8 cellular contexts compared by ENCODE assay signal in the genomic region with DNA sequence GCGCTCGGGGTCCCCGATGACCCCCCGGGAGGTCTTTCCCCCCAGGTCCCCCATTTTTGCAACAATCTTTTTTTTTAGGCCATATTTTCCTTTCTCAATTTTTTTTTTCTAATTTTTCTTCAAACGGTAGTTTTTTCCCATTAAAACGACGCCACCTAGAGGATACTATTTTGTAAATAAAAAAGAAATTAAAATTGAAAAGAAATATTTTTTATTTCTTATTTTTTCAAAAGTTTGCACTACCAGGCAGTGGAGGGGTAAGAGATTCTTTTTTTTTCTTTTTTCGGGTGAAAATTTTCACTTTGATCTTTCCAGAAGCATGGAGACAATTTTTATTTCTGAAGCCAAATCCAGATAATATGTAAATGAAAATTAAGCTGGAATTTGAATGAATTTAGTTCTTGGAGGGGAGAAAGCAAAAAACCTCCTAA. TPM values are rescaled to one million over a fixed set of nuclear protein-coding genes. Genes with fewer than 3 reads are reported as not detected.
DNase-seq lines count a peak whose midpoint lies in the region; ATAC-seq, FAIRE-seq and TF ChIP-seq lines count a peak whose summit lies in the region.

No MANE protein-coding gene starts in this region.

- peak overlapping the region; percentile 86 for H3K4me3 Mint-ChIP-seq in T-helper 2 cell treated with Interferon-gamma antibody and Interleukin-4, amounts not matched to agents 5 μg/mL and 100 μg/mL, for 36 hours
- H3K4me3 Mint-ChIP-seq in nephron progenitor cell = peak overlapping the region; percentile 94

- H3K27ac ChIP-seq in H1 (ENCODE audit: low read depth, low read length) = peak overlapping the region; percentile 66; the same call in 1 of the 2 replicates

- peak overlapping the region; percentile 42 for H3K56ac ChIP-seq in H1 (replicated peaks; ENCODE audit: insufficient read length, low read depth, low read length)

- H3K9me3 ChIP-seq in H1 (ENCODE audit: insufficient read depth in 2 of 2, low read depth in 1 of 2, low read length in 1 of 2) = no peaks in the 10 kb centered on the region

- no peaks in the 10 kb centered on the region for H3K23me2 ChIP-seq in H1 (ENCODE audit: low read depth, low read length)

- H2BK120ac ChIP-seq in H1 (replicated peaks; ENCODE audit: low read depth, low read length) = no peak overlapping the region

- no peaks in the 10 kb centered on the region for H4K20me1 ChIP-seq in H1 (replicated peaks in 1 of 2; ENCODE audit: control insufficient read depth in 1 of 2, insufficient read depth in 2 of 2, low read length in 2 of 2)

- no peak overlapping the region for H2BK5ac ChIP-seq in H1 (ENCODE audit: low read depth, low read length)

- H2BK20ac ChIP-seq in H1 (ENCODE audit: low read length) = no peak overlapping the region

- peaks cover 0 to 4% (median 0%) of the 10 kb centered on the region in 4 experiments; a peak in 1 of 7 replicates for H3K27me3 ChIP-seq in H1 (replicated peaks in 1 of 4; ENCODE audit: control insufficient read depth in 3 of 4, extremely low read depth in 1 of 4, insufficient read depth in 3 of 4, low read length in 3 of 4)

- no peak overlapping the region for H4K8ac ChIP-seq in H1 (ENCODE audit: extremely low read depth, insufficient read depth, low read length)

- H3K36me3 Mint-ChIP-seq in T-helper 2 cell treated with Interferon-gamma antibody and Interleukin-4, amounts not matched to agents 5 μg/mL and 100 μg/mL, for 36 hours (ENCODE audit: low read depth) = no peaks in the 10 kb centered on the region
- H3K36me3 Mint-ChIP-seq in nephron progenitor cell (ENCODE audit: low read depth) = peaks cover 27% of the 10 kb centered on the region

- no peak for TF ChIP-seq RAD21 in H1 (IDR thresholded peaks at IDR 0.05 in 1 of 2, conservative IDR thresholded peaks at IDR 0.05 in 1 of 2; ENCODE audit: low read depth in 2 of 2, low read length in 2 of 2)

- peaks cover 0 to 49% of the 10 kb centered on the region in 2 experiments; a peak in 2 of 4 replicates for H3K79me2 ChIP-seq in H1 (ENCODE audit: control insufficient read depth in 1 of 2, insufficient read depth in 2 of 2, low read length in 2 of 2)

- FAIRE-seq in H1 (lab: Jason Lieb, UNC) = no peak

- H2AFZ ChIP-seq in H1 (ENCODE audit: low read length) = no peak overlapping the region; the same call in 1 of the 2 replicates

- H3K4ac ChIP-seq in H1 (replicated peaks; ENCODE audit: insufficient read length, low read depth, low read length) = no peak overlapping the region

- no peak overlapping the region; the same call in 1 of the 2 replicates for H3K18ac ChIP-seq in H1 (ENCODE audit: extremely low read depth, low read length)

- no peak for TF ChIP-seq POLR2A in H1 (IDR thresholded peaks at IDR 0.05; ENCODE audit: control extremely low read depth in 1 of 2, low read depth in 2 of 2, low read length in 2 of 2)

- H2AK5ac ChIP-seq in H1 (ENCODE audit: low read depth, low read length) = no peak overlapping the region

- TF ChIP-seq EP300 in H1 (IDR thresholded peaks at IDR 0.05; ENCODE audit: borderline replicate concordance in 1 of 2, low read depth in 2 of 2, low read length in 2 of 2) = no peak

- CTCF ChIA-PET in H1 (lab: Charles Lee; ENCODE audit: partially characterized antibody) = interaction anchor here (0.6 to 2.3 kb wide), 21 partner anchors 10 to 727 kb away, joined by 3 to 11 read pairs (median 3); no protein-coding TSS in a partner anchor

- peak overlapping the region; percentile 82 for H4K5ac ChIP-seq in H1 (ENCODE audit: insufficient read length, low read depth, low read length)

- peak overlapping the region; percentile 70 to 100 (median 74) for H3K4me3 ChIP-seq in H1 (ENCODE audit: extremely low read depth in 1 of 4, insufficient read depth in 2 of 4, low read depth in 3 of 4, low read length in 4 of 4)

- TF ChIP-seq CTCF in H1 (IDR thresholded peaks at IDR 0.05; ENCODE audit: control extremely low read depth in 1 of 3, insufficient read depth in 1 of 3, low read depth in 1 of 3, low read length in 3 of 3) (no peak), nephron progenitor cell (IDR thresholded peaks at IDR 0.05) (peak; percentile 58)

- peaks cover 39% of the 10 kb centered on the region for H3K27me3 Mint-ChIP-seq in T-helper 2 cell treated with Interferon-gamma antibody and Interleukin-4, amounts not matched to agents 5 μg/mL and 100 μg/mL, for 36 hours (ENCODE audit: low read depth)
- peaks cover 16% of the 10 kb centered on the region for H3K27me3 Mint-ChIP-seq in nephron progenitor cell (ENCODE audit: low read depth, poor library complexity)

- no peak overlapping the region for H2BK12ac ChIP-seq in H1 (ENCODE audit: low read depth, low read length)

- WGBS in H1 (ENCODE audit: extremely low coverage in 1 of 2, insufficient coverage in 1 of 2, insufficient read length in 1 of 2, insufficient replicate concordance in 2 of 2, low coverage in 1 of 2, low lambda C conversion rate in 2 of 2, missing lambda C conversion rate in 1 of 2), 2 experiments = 2% methylated on average over 7 of the region's 8 CpGs; no CpG with 5 or more reads in 1 of the 2 experiments

- H4K91ac ChIP-seq in H1 (replicated peaks; ENCODE audit: insufficient read length, low read length) = no peak overlapping the region

- H3K4me1 ChIP-seq in H1 (replicated peaks in 1 of 4; ENCODE audit: control insufficient read depth in 3 of 4, insufficient read depth in 4 of 4, low read length in 3 of 4) = peaks cover 3 to 9% (median 6%) of the 10 kb centered on the region in 4 experiments

- no peak overlapping the region for H2BK15ac ChIP-seq in H1 (ENCODE audit: low read length)

- no peak for ATAC-seq in GM18907 (IDR thresholded peaks at IDR 0.05; ENCODE audit: unreplicated experiment)
- ATAC-seq in GM21381 (IDR thresholded peaks at IDR 0.05; ENCODE audit: unreplicated experiment) = no peak

- peaks cover 6% of the 10 kb centered on the region for H3K4me1 Mint-ChIP-seq in T-helper 2 cell treated with Interferon-gamma antibody and Interleukin-4, amounts not matched to agents 5 μg/mL and 100 μg/mL, for 36 hours (ENCODE audit: low read depth)
- peaks cover 40% of the 10 kb centered on the region for H3K4me1 Mint-ChIP-seq in nephron progenitor cell

- H3K27ac Mint-ChIP-seq in T-helper 2 cell treated with Interferon-gamma antibody and Interleukin-4, amounts not matched to agents 5 μg/mL and 100 μg/mL, for 36 hours = no peak overlapping the region
- H3K27ac Mint-ChIP-seq in nephron progenitor cell = peak overlapping the region; percentile 37

- peak overlapping the region in 3 of 4 experiments; percentile 63 to 79 (median 76); a peak in 5 of 7 replicates for H3K9ac ChIP-seq in H1 (replicated peaks in 1 of 4; ENCODE audit: extremely low read depth in 1 of 4, low read depth in 3 of 4, low read length in 3 of 4)

- H3K23ac ChIP-seq in H1 (ENCODE audit: insufficient read length) = no peak overlapping the region

- H3K14ac ChIP-seq in H1 (ENCODE audit: insufficient read length) = no peak overlapping the region

- POLR2A ChIA-PET in H1 (lab: Charles Lee; ENCODE audit: partially characterized antibody) = interaction anchor here (0.6 to 1.4 kb wide), 8 partner anchors 9 to 276 kb away, joined by 3 to 4 read pairs (median 3); no protein-coding TSS in a partner anchor

- peak overlapping the region; percentile 66 to 72; a peak in 3 of 4 replicates for H3K4me2 ChIP-seq in H1 (ENCODE audit: insufficient read depth in 1 of 2, low read depth in 2 of 2, low read length in 2 of 2)

- H3K79me1 ChIP-seq in H1 (ENCODE audit: low read depth, low read length) = 0 out of 2 replicates have a peak, but pooled peaks cover 2% of the 10 kb centered on the region

- no peaks in the 10 kb centered on the region for H3K9me3 Mint-ChIP-seq in T-helper 2 cell treated with Interferon-gamma antibody and Interleukin-4, amounts not matched to agents 5 μg/mL and 100 μg/mL, for 36 hours
- no peaks in the 10 kb centered on the region for H3K9me3 Mint-ChIP-seq in nephron progenitor cell

- no peak for DNase-seq in T-helper 2 cell treated with Interferon-gamma antibody and Interleukin-4, amounts not matched to agents 5 μg/mL and 100 μg/mL, for 36 hours (ENCODE audit: low spot score)
- DNase-seq in T-helper 2 cell = no peak
- DNase-seq in OCI-M1 (lab: John Stamatoyannopoulos, UW) = peak; percentile 62
- no peak for DNase-seq in H1 (ENCODE audit: low read depth in 1 of 2, low spot score in 2 of 2)
- no peak for DNase-seq in nephron progenitor cell
- no peak for DNase-seq in UCSD-AML1 (lab: John Stamatoyannopoulos, UW; ENCODE audit: unreplicated experiment)

- no peaks in the 10 kb centered on the region for H3K36me3 ChIP-seq in H1 (ENCODE audit: control insufficient read depth in 2 of 4, insufficient read depth in 4 of 4, low read length in 3 of 4)

TF ChIP-seq in H1, 55 proteins besides CTCF, POLR2A, EP300 and RAD21:
- 0 out of 2 replicates have a peak, but pooled peaks have one; percentile 53 for TF ChIP-seq SP4 (IDR thresholded peaks at IDR 0.05; ENCODE audit: low read length)
- TF ChIP-seq CHD1 (IDR thresholded peaks at IDR 0.05; ENCODE audit: low read depth, low read length) = no peak

RNA-seq across cellular contexts. Expression of a gene that starts 0.7 kb away (rescaled TPM):
- total RNA-seq in H1 (2021; fragmentation: NEBNext Ultra II Directional; extraction: Animal tissue kit (Norgen Biotek cat#: 25700)) = 28.5 and 31.4 TPM in 2 replicates
- 9.6 and 11.2 TPM in 2 replicates for polyA plus RNA-seq in H1 (2011; rRNA removed)
- polyA plus RNA-seq in H1 (2011; cell fraction: cytosol; rRNA removed) = 7.3 TPM
- 27.9 TPM for polyA plus RNA-seq in H1 (2011; cell fraction: nucleus; rRNA removed)
- polyA plus RNA-seq in H1 (2012, experiment 1 of 2) = 12.4 to 15.7 TPM (median 14.4 TPM) in 4 replicates
- 5.8 TPM for polyA plus RNA-seq in H1 (2012, experiment 2 of 2)
- polyA plus RNA-seq in H1 (2013, experiment 1 of 2) = 17.0 TPM
- polyA plus RNA-seq in H1 (2013, experiment 2 of 2) = 16.1 TPM
- polyA minus RNA-seq in H1 (2011; rRNA and poly(A)+ RNA removed) = 15.2 and 17.9 TPM in 2 replicates
- polyA minus RNA-seq in H1 (2011; cell fraction: cytosol; rRNA and poly(A)+ RNA removed) = 10.3 TPM
- polyA minus RNA-seq in H1 (2011; cell fraction: nucleus; rRNA and poly(A)+ RNA removed) = 21.1 TPM
